1 cellular context compared by ENCODE assay signal in the genomic region with DNA sequence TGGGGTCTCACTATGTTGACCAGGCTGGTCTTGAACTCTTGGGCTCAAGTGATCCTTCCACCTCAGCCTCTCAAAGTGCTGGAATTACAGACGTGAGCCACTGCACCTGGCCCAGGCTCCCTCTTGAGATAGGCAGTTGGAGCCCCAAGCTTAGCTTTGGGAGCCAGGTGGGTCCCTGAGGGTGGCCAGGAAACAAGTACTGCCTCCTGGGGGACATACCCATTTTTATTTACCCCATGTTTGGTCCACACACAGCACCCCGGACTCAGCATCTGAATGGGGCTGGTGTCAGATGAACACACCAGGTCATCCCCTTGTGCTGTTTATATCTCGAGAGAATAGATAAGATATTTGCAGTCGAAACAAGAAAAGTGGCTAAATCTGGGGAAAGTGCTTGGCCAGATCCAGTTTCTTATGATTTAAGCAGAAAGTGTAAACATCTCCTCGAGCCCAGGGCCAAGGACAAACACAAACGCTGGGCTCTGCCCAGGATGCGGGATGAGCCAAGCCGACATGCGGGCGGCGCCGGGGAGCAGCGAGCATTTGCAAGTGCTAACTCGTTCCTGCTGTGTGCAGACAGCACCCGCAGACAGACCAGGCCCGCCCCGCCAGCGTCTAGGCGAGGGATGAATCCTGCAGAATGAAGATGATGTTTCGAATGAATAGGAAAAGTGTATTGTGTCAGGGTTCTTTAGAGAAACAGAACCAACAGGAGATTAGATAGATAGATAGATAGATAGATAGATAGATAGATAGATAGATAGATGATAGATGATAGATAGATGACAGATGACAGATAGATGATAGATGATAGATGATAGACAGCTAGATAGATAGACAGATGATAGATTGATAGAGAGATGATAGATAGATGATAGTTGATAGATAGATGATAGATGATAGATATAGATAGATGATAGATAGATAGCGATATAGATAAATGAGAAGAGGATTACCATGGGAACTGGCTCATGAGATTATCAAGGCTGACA.
TF ChIP-seq lines count a peak whose summit lies in the region.

No MANE protein-coding gene starts in this region.

TF ChIP-seq in SK-N-SH treated with all-trans-retinoic acid at 6 μM for 48 hours, 23 proteins besides CTCF, POLR2A, EP300 and RAD21 (continued from another document):
- TF ChIP-seq, protein P1, sequence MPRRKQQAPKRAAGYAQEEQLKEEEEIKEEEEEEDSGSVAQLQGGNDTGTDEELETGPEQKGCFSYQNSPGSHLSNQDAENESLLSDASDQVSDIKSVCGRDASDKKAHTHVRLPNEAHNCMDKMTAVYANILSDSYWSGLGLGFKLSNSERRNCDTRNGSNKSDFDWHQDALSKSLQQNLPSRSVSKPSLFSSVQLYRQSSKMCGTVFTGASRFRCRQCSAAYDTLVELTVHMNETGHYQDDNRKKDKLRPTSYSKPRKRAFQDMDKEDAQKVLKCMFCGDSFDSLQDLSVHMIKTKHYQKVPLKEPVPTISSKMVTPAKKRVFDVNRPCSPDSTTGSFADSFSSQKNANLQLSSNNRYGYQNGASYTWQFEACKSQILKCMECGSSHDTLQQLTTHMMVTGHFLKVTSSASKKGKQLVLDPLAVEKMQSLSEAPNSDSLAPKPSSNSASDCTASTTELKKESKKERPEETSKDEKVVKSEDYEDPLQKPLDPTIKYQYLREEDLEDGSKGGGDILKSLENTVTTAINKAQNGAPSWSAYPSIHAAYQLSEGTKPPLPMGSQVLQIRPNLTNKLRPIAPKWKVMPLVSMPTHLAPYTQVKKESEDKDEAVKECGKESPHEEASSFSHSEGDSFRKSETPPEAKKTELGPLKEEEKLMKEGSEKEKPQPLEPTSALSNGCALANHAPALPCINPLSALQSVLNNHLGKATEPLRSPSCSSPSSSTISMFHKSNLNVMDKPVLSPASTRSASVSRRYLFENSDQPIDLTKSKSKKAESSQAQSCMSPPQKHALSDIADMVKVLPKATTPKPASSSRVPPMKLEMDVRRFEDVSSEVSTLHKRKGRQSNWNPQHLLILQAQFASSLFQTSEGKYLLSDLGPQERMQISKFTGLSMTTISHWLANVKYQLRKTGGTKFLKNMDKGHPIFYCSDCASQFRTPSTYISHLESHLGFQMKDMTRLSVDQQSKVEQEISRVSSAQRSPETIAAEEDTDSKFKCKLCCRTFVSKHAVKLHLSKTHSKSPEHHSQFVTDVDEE (CRISPR knock-in tag; IDR thresholded peaks at IDR 0.05) = no peak
- TF ChIP-seq, protein P2, sequence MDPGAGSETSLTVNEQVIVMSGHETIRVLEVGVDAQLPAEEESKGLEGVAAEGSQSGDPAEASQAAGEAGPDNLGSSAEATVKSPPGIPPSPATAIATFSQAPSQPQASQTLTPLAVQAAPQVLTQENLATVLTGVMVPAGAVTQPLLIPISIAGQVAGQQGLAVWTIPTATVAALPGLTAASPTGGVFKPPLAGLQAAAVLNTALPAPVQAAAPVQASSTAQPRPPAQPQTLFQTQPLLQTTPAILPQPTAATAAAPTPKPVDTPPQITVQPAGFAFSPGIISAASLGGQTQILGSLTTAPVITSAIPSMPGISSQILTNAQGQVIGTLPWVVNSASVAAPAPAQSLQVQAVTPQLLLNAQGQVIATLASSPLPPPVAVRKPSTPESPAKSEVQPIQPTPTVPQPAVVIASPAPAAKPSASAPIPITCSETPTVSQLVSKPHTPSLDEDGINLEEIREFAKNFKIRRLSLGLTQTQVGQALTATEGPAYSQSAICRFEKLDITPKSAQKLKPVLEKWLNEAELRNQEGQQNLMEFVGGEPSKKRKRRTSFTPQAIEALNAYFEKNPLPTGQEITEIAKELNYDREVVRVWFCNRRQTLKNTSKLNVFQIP (CRISPR knock-in tag; IDR thresholded peaks at IDR 0.05; ENCODE audit: borderline replicate concordance, low read depth) = no peak
- TF ChIP-seq ZFP30 (CRISPR knock-in tag; IDR thresholded peaks at IDR 0.05) (no peak), ZC3H10 (CRISPR knock-in tag; IDR thresholded peaks at IDR 0.05) (no peak), CSDC2 (CRISPR knock-in tag; IDR thresholded peaks at IDR 0.05) (no peak), BACH2 (CRISPR knock-in tag; IDR thresholded peaks at IDR 0.05; ENCODE audit: borderline replicate concordance) (no peak), SNAI2 (CRISPR knock-in tag; IDR thresholded peaks at IDR 0.05) (no peak)
- TF ChIP-seq, protein P3, sequence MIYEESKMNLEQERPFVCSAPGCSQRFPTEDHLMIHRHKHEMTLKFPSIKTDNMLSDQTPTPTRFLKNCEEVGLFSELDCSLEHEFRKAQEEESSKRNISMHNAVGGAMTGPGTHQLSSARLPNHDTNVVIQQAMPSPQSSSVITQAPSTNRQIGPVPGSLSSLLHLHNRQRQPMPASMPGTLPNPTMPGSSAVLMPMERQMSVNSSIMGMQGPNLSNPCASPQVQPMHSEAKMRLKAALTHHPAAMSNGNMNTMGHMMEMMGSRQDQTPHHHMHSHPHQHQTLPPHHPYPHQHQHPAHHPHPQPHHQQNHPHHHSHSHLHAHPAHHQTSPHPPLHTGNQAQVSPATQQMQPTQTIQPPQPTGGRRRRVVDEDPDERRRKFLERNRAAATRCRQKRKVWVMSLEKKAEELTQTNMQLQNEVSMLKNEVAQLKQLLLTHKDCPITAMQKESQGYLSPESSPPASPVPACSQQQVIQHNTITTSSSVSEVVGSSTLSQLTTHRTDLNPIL (CRISPR knock-in tag; IDR thresholded peaks at IDR 0.05; ENCODE audit: low read depth) = no peak
TF ChIP-seq in SK-N-SH treated with all-trans-retinoic acid at 6 μM for 48 hours: peak in this region for 0.
